ENCODE assay signal across 8 cellular contexts in the genomic region with DNA sequence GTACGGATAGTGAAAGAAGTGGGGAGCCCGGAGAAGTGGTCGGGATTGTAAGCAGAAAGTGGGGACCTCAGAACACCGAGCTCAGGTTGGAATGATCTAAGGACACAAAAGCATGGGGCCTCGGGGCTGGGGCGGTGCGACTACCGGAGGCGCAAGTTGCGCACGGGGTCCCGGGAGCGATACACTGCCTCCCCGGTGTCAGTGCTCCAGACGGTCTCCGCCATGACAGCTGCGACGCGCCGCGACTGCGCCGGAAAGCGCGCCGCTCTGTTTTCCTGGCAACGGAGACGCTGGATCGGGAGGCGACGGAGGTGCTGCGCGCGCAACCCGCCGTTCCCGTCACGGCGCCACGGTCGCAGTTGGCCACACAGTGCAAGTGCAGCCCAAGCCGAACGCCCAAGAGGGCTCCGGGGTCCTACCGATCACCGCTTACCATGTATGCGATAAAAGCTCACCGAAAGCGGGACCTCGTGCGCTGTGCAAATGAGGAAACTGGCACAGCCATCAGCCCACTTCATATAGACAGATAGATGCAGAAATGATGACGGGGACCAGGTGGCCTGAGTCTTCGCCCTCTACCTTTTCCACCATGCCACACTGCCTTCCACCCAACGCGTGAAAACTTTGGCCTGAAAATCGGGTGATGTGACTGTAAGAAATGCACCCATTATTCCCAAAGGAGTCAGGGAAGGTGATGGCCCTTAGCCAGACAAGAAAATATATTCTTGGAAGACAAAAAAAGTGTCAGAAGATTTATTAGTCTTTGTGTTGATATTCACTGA. TPM values are rescaled to one million over a fixed set of nuclear protein-coding genes. Genes with fewer than 3 reads are reported as not detected.
A peak's percentile ranks its signal among the peaks of the same experiment; 100 is the strongest.
DNase-seq lines count a peak whose midpoint lies in the region; ATAC-seq, FAIRE-seq and TF ChIP-seq lines count a peak whose summit lies in the region.

A gene (minus strand): TSS at position 249 of the 782 bp plus-strand sequence. CDS start 25 bp downstream, at position 224.

- H2BK5ac ChIP-seq in H1 (ENCODE audit: low read depth, low read length) (no peak within 1 kb of the TSS), mesendoderm (ENCODE audit: low read length) (no peak within 1 kb of the TSS)

- H4K91ac ChIP-seq in H1 (replicated peaks; ENCODE audit: insufficient read length, low read length): peak within 1 kb of the TSS; percentile 48

- no peaks in the 10 kb centered on the region for H4K20me1 ChIP-seq in H1 (replicated peaks in 1 of 2; ENCODE audit: control insufficient read depth in 1 of 2, insufficient read depth in 2 of 2, low read length in 2 of 2)

- H3K36me3 Mint-ChIP-seq in Calu3 (ENCODE audit: insufficient read depth, unreplicated experiment): peaks cover 13% of the 10 kb centered on the region

- H3K9ac ChIP-seq in H1 (replicated peaks in 1 of 4; ENCODE audit: extremely low read depth in 1 of 4, low read depth in 3 of 4, low read length in 3 of 4) (peak within 1 kb of the TSS; percentile 42 to 67 (median 58)), mesendoderm (ENCODE audit: low read length) (peak within 1 kb of the TSS; percentile 82)

- peaks cover 5% of the 10 kb centered on the region; the same call in 1 of the 2 replicates for H3K23me2 ChIP-seq in H1 (ENCODE audit: low read depth, low read length)

- H4K5ac ChIP-seq in H1 (ENCODE audit: insufficient read length, low read depth, low read length) (peak within 1 kb of the TSS; percentile 31), mesendoderm (ENCODE audit: low read length) (peak within 1 kb of the TSS; percentile 26)

- H2BK15ac ChIP-seq in H1 (ENCODE audit: low read length): no peak within 1 kb of the TSS
- H2BK15ac ChIP-seq in mesendoderm (replicated peaks; ENCODE audit: low read depth): no peak within 1 kb of the TSS

- TF ChIP-seq POLR2A in H1 (IDR thresholded peaks at IDR 0.05; ENCODE audit: control extremely low read depth in 1 of 2, low read depth in 2 of 2, low read length in 2 of 2): peak; percentile 60 to 84

- no peak within 1 kb of the TSS for H3K4ac ChIP-seq in H1 (replicated peaks; ENCODE audit: insufficient read length, low read depth, low read length)
- H3K4ac ChIP-seq in mesendoderm (ENCODE audit: low read depth, low read length): no peak within 1 kb of the TSS

- intact Hi-C loops in Calu3 (cut with micrococcal nuclease; ENCODE audit: unreplicated experiment): no loop called here

- peaks cover 5% of the 10 kb centered on the region for H3K4me1 Mint-ChIP-seq in Calu3 (ENCODE audit: low read depth, unreplicated experiment)

- H3K56ac ChIP-seq in H1 (replicated peaks; ENCODE audit: insufficient read length, low read depth, low read length) (no peak within 1 kb of the TSS), mesendoderm (ENCODE audit: low read length) (peak within 1 kb of the TSS; percentile 87)

- H3K79me2 ChIP-seq in H1 (ENCODE audit: control insufficient read depth in 1 of 2, insufficient read depth in 2 of 2, low read length in 2 of 2) (no peaks in the 10 kb centered on the region), mesendoderm (ENCODE audit: control insufficient read depth, insufficient read depth, low read length) (no peaks in the 10 kb centered on the region)

- CTCF ChIA-PET in Calu3 (lab: Charles Lee) (interaction anchor here (0.6 kb wide), 1 partner anchor 46 kb away, joined by 6 read pairs; no protein-coding TSS in a partner anchor), H1 (lab: Charles Lee; ENCODE audit: partially characterized antibody) (interaction anchor here (0.5 to 13.2 kb wide), 11 partner anchors 9 to 930 kb away, joined by 3 to 127 read pairs (median 4); a partner anchor contains a TSS)

- H2AFZ ChIP-seq in H1 (ENCODE audit: low read length): peak within 1 kb of the TSS; percentile 96

- 6% methylated on average over 53 of the region's 56 CpGs; no CpG with 5 or more reads in 1 of the 2 experiments for WGBS in H1 (ENCODE audit: extremely low coverage in 1 of 2, insufficient coverage in 1 of 2, insufficient read length in 1 of 2, insufficient replicate concordance in 2 of 2, low coverage in 1 of 2, low lambda C conversion rate in 2 of 2, missing lambda C conversion rate in 1 of 2), 2 experiments
- no CpG with 5 or more reads among the region's 56 CpGs for WGBS in mesendoderm (ENCODE audit: extremely low coverage, insufficient coverage, low lambda C conversion rate)

- TF ChIP-seq CTCF in Calu3 (IDR thresholded peaks at IDR 0.05; ENCODE audit: unreplicated experiment): peak; percentile 12
- peak; percentile 59 to 78 (median 73) for TF ChIP-seq CTCF in H1 (IDR thresholded peaks at IDR 0.05; ENCODE audit: control extremely low read depth in 1 of 3, insufficient read depth in 1 of 3, low read depth in 1 of 3, low read length in 3 of 3)

- H2BK20ac ChIP-seq in H1 (ENCODE audit: low read length): no peak within 1 kb of the TSS

- H2AK5ac ChIP-seq in H1 (ENCODE audit: low read depth, low read length): no peak within 1 kb of the TSS
- no peak within 1 kb of the TSS for H2AK5ac ChIP-seq in mesendoderm (ENCODE audit: low read length)

- H2BK120ac ChIP-seq in H1 (replicated peaks; ENCODE audit: low read depth, low read length) (no peak within 1 kb of the TSS), mesendoderm (ENCODE audit: low read depth, low read length) (no peak within 1 kb of the TSS)

- FAIRE-seq in HTR-8/SVneo (lab: Jason Lieb, UNC): peak; percentile 100
- no peak for FAIRE-seq in H1 (lab: Jason Lieb, UNC)

- H4K8ac ChIP-seq in H1 (ENCODE audit: extremely low read depth, insufficient read depth, low read length) (peak within 1 kb of the TSS; percentile 47; the same call in 1 of the 2 replicates), mesendoderm (ENCODE audit: low read depth, low read length) (peak within 1 kb of the TSS; percentile 41)

- no peak within 1 kb of the TSS for H3K14ac ChIP-seq in H1 (ENCODE audit: insufficient read length)

- H3K27ac Mint-ChIP-seq in Calu3 (ENCODE audit: unreplicated experiment): peak within 1 kb of the TSS; percentile 93

- H3K23ac ChIP-seq in H1 (ENCODE audit: insufficient read length): no peak within 1 kb of the TSS
- H3K23ac ChIP-seq in mesendoderm (ENCODE audit: low read length): no peak within 1 kb of the TSS

- TF ChIP-seq EP300 in H1 (IDR thresholded peaks at IDR 0.05; ENCODE audit: borderline replicate concordance in 1 of 2, low read depth in 2 of 2, low read length in 2 of 2): no peak

- DNase-seq in Calu3 (peak; percentile 92), HTR-8/SVneo (ENCODE audit: insufficient read length, low spot score) (peak; percentile 100), NOMO-1 (lab: John Stamatoyannopoulos, UW; ENCODE audit: unreplicated experiment in 2 of 2) (peak; percentile 94), H1 (ENCODE audit: low read depth in 1 of 2, low spot score in 2 of 2) (peak; percentile 84 to 97), mesendoderm (peak; percentile 96)
- peak; percentile 81 to 86 for DNase-seq in activated CD8-positive, alpha-beta memory T cell treated with anti-CD3 and anti-CD28 coated beads for 4 hours (ENCODE audit: low read depth in 2 of 2)
- DNase-seq in stimulated activated CD8-positive, alpha-beta memory T cell treated with anti-CD3 and anti-CD28 coated beads, Interleukin-12 subunit alpha, Interleukin-12 subunit beta, amount 100 ng/mL, for 4 hours (ENCODE audit: low read depth): peak; percentile 89

- H3K4me3 Mint-ChIP-seq in Calu3 (ENCODE audit: low read depth, unreplicated experiment): peak within 1 kb of the TSS; percentile 92

- H3K4me1 ChIP-seq in H1 (replicated peaks in 1 of 4; ENCODE audit: control insufficient read depth in 3 of 4, insufficient read depth in 4 of 4, low read length in 3 of 4): peaks cover 0 to 3% (median 0%) of the 10 kb centered on the region in 4 experiments; a peak in 2 of 7 replicates
- H3K4me1 ChIP-seq in mesendoderm (ENCODE audit: control insufficient read depth, low read depth, low read length): peaks cover 2% of the 10 kb centered on the region

- H2BK12ac ChIP-seq in H1 (ENCODE audit: low read depth, low read length): no peak within 1 kb of the TSS

- H3K36me3 ChIP-seq in H1 (ENCODE audit: control insufficient read depth in 2 of 4, insufficient read depth in 4 of 4, low read length in 3 of 4) (peaks cover 0 to 4% (median 0%) of the 10 kb centered on the region in 4 experiments; a peak in 1 of 8 replicates), mesendoderm (ENCODE audit: control insufficient read depth, insufficient read depth, low read length) (no peaks in the 10 kb centered on the region)

- peak in 1 of 2 experiments; percentile 36; a peak in 3 of 4 replicates for TF ChIP-seq RAD21 in H1 (IDR thresholded peaks at IDR 0.05 in 1 of 2, conservative IDR thresholded peaks at IDR 0.05 in 1 of 2; ENCODE audit: low read depth in 2 of 2, low read length in 2 of 2)

- H3K9me3 Mint-ChIP-seq in Calu3 (ENCODE audit: low read depth, unreplicated experiment): no peaks in the 10 kb centered on the region

- POLR2A ChIA-PET in H1 (lab: Charles Lee; ENCODE audit: partially characterized antibody): interaction anchor here (0.8 to 2.2 kb wide), 5 partner anchors 9 to 295 kb away, joined by 3 to 7 read pairs (median 4); a partner anchor contains a TSS

- BruUV-seq in Calu3 (replicated peaks; lab: Mats Ljungman, UMichigan): no TSS peak

- H3K4me2 ChIP-seq in H1 (ENCODE audit: insufficient read depth in 1 of 2, low read depth in 2 of 2, low read length in 2 of 2): peak within 1 kb of the TSS; percentile 65 to 84
- peak within 1 kb of the TSS; percentile 88 for H3K4me2 ChIP-seq in mesendoderm (ENCODE audit: low read length)

- no peak within 1 kb of the TSS for H3K27ac ChIP-seq in H1 (ENCODE audit: low read depth, low read length)
- no peak within 1 kb of the TSS for H3K27ac ChIP-seq in mesendoderm (ENCODE audit: low read depth, low read length)

- no peaks in the 10 kb centered on the region for H3K79me1 ChIP-seq in H1 (ENCODE audit: low read depth, low read length)
- no peaks in the 10 kb centered on the region for H3K79me1 ChIP-seq in mesendoderm (ENCODE audit: low read length)

- H3K27me3 Mint-ChIP-seq in Calu3 (ENCODE audit: unreplicated experiment): no peaks in the 10 kb centered on the region

- H3K9me3 ChIP-seq in H1 (ENCODE audit: insufficient read depth in 2 of 2, low read depth in 1 of 2, low read length in 1 of 2): no peaks in the 10 kb centered on the region

- ATAC-seq in GM21367 (IDR thresholded peaks at IDR 0.05; ENCODE audit: unreplicated experiment): peak; percentile 85

- H3K27me3 ChIP-seq in H1 (replicated peaks in 1 of 4; ENCODE audit: control insufficient read depth in 3 of 4, extremely low read depth in 1 of 4, insufficient read depth in 3 of 4, low read length in 3 of 4) (no peaks in the 10 kb centered on the region), mesendoderm (ENCODE audit: insufficient read depth, low read length, poor library complexity) (no peaks in the 10 kb centered on the region)

- no peak within 1 kb of the TSS for H3K18ac ChIP-seq in H1 (ENCODE audit: extremely low read depth, low read length)
- H3K18ac ChIP-seq in mesendoderm (ENCODE audit: low read length): no peak within 1 kb of the TSS

- H3K4me3 ChIP-seq in H1 (ENCODE audit: extremely low read depth in 1 of 4, insufficient read depth in 2 of 4, low read depth in 3 of 4, low read length in 4 of 4) (peak within 1 kb of the TSS; percentile 50 to 91 (median 81)), mesendoderm (ENCODE audit: low read length) (peak within 1 kb of the TSS; percentile 84)

RNA-seq across cellular contexts. Expression of the gene that starts here (rescaled TPM):
- total RNA-seq in Calu3 (2022): 9.6 and 14.1 TPM in 2 replicates
- total RNA-seq in H1 (2021; fragmentation: NEBNext Ultra II Directional; extraction: Animal tissue kit (Norgen Biotek cat#: 25700)): 20.6 and 21.7 TPM in 2 replicates
- polyA plus RNA-seq in H1 (2011; rRNA removed): 12.0 and 15.3 TPM in 2 replicates
- polyA plus RNA-seq in H1 (2011; cell fraction: cytosol; rRNA removed): 17.6 TPM
- polyA plus RNA-seq in H1 (2011; cell fraction: nucleus; rRNA removed): 41.4 TPM
- polyA plus RNA-seq in H1 (2012, experiment 1 of 2): 16.1 to 23.2 TPM (median 20.2 TPM) in 4 replicates
- 12.0 TPM for polyA plus RNA-seq in H1 (2012, experiment 2 of 2)
- polyA plus RNA-seq in H1 (2013, experiment 1 of 2): 10.9 TPM
- polyA plus RNA-seq in H1 (2013, experiment 2 of 2): 10.2 TPM
- polyA minus RNA-seq in H1 (2011; rRNA and poly(A)+ RNA removed): 16.0 and 19.4 TPM in 2 replicates
- polyA minus RNA-seq in H1 (2011; cell fraction: cytosol; rRNA and poly(A)+ RNA removed): 10.9 TPM
- 24.7 TPM for polyA minus RNA-seq in H1 (2011; cell fraction: nucleus; rRNA and poly(A)+ RNA removed)
- 8.1 TPM for polyA plus RNA-seq in mesendoderm (2013, experiment 1 of 2)
- polyA plus RNA-seq in mesendoderm (2013, experiment 2 of 2): 9.0 TPM
